1 cellular context compared by ENCODE assay signal in the genomic region with DNA sequence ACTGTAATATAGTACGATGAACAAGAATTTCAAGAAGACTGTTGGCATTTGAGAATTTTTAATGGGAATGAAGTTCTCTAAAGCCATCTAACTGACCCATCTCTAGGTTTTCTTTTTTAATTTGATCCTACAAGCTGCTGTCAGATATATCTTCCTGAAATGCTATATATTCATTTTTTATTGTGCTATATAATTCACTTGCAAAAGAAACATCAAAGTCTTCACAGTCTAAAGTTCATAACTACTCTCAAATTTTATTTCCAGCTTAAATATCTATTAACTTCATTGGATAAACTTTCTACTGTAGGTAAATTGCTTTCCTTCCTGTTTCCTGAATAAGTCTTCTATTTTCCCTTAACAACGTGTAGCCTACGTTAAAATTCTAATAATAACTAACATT.
TF ChIP-seq lines count a peak whose summit lies in the region.

No MANE protein-coding gene starts in this region.

TF ChIP-seq in GM23338, 12 proteins besides CTCF, POLR2A, EP300 and RAD21 (continued from another document):
- TF ChIP-seq ZNF462 (CRISPR knock-in tag; IDR thresholded peaks at IDR 0.05) = no peak
